In the genomic region with DNA sequence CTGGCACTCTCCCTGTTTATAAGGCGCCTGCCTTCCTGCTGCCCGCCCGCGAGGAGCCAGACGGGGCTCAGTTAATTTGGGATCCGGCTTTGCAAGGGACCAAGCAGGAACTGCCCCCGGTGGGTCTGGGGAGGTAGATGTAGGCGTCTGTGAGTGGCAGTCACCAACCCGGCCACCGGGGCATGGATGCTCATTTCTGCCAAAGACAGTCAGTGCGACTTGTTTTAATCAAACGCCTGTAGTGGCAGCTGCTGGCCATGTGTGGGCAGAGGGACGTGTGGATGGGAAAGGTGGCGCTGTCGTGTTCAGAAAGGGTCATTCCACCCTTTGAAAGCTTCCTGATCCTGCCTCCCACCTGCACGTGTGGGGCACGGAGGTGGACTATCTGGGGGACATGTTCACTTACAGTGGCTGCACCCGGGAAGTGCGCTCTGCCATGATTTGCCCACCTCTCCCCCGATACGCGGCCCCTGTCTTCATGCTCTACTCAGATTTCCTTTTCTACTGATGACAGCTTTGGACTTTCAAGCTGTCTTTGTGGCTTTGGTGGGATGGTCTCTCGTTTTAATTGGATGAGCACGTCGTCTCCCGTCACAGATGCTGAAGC, we compare ENCODE assay signal across 8 cellular contexts.
DNase-seq lines count a peak whose midpoint lies in the region; ATAC-seq, FAIRE-seq and TF ChIP-seq lines count a peak whose summit lies in the region.
"Had no signal": no experiment of that assay in that cellular context is flagged by ENCODE, and none has a peak within 500 bp of the region (broad histone marks: within the 10 kb centered on the region; RNA-seq: fewer than 3 reads in every experiment).

No MANE protein-coding gene starts in this region.

- TF ChIP-seq CTCF in GM12865 (IDR thresholded peaks at IDR 0.05; ENCODE audit: insufficient read depth, low read depth, low read length, missing control alignments), result peak; percentile 15

- ATAC-seq in HG03460 (IDR thresholded peaks at IDR 0.05; ENCODE audit: unreplicated experiment), result no peak

- DNase-seq in GM12865 (ENCODE audit: low read depth) (peak; percentile 24), NCI-H524 treated with DMSO at 0.1 percent for 48 hours (lab: John Stamatoyannopoulos, UW) (peak; percentile 49), dermis microvascular lymphatic vessel endothelial cell (ENCODE audit: low read depth in 2 of 2) (peak; percentile 63 to 78), myocyte (ENCODE audit: low read depth) (peak; percentile 77), GF-D8 (lab: John Stamatoyannopoulos, UW) (no peak), RCC 7860 (ENCODE audit: low spot score) (no peak)

- no peak overlapping the region for H3K4me3 ChIP-seq in GM12865 (ENCODE audit: low read depth, low read length)

- FAIRE-seq in RCC 7860 (lab: Jason Lieb, UNC), result no peak
- FAIRE-seq: TTC549 had no signal

Comparison
In these comparisons a context has a peak if more than half of its experiments do, and no peak if none do; other contexts are left out.
1. DNase-seq: peak in GM12865 (single experiment), NCI-H524 treated with DMSO at 0.1 percent for 48 hours (single experiment), dermis microvascular lymphatic vessel endothelial cell (2 of 2) and myocyte (single experiment); none in GF-D8 (single experiment) and RCC 7860 (single experiment).